24 cellular contexts compared by ENCODE assay signal in genomic region chr2:196226058-196226747, GRCh38. TPM values are rescaled to one million over a fixed set of nuclear protein-coding genes. Genes with fewer than 3 reads are reported as not detected.
DNase-seq lines count a peak whose midpoint lies in the region; ATAC-seq and TF ChIP-seq lines count a peak whose summit lies in the region.
"Had no signal": no experiment of that assay in that cellular context is flagged by ENCODE, and none has a peak within 500 bp of the region (broad histone marks: within the 10 kb centered on the region; RNA-seq: fewer than 3 reads in every experiment).

No MANE protein-coding gene starts in this region.

- no peaks in the 10 kb centered on the region for H3K27me3 Mint-ChIP-seq in activated CD4-positive, alpha-beta T cell treated with anti-CD3 and anti-CD28 coated beads, Interleukin-2, amount 10 ng/mL, durations not matched to agents 24 days and 14 days
- H3K27me3 Mint-ChIP-seq in CD8-positive, alpha-beta memory T cell: no peaks in the 10 kb centered on the region
- no peaks in the 10 kb centered on the region for H3K27me3 Mint-ChIP-seq in activated T-helper 17 cell treated with anti-CD3 and anti-CD28 coated beads, Interleukin-2, amount 50 U/mL, for 72 hours
- no peaks in the 10 kb centered on the region for H3K27me3 Mint-ChIP-seq in activated T-helper 1 cell treated with anti-CD3 and anti-CD28 coated beads, Interleukin-12 subunit alpha, Interleukin-12 subunit beta, Interleukin-2, Interleukin-4 antibody, amounts not matched to agents 30 ng/mL and 10 ng/mL and 1 ng/mL, durations not matched to agents 14 hours and 24 hours and 36 hours (ENCODE audit: insufficient read depth)
- H3K27me3 Mint-ChIP-seq: activated B cell treated with CpG ODN at 0.5 μM for 24 hours; activated naive CD4-positive, alpha-beta T cell treated with anti-CD3 and anti-CD28 coated beads, Interleukin-2, amount 10 ng/mL, durations not matched to agents 7 days and 5 days had no signal

- CTCF ChIA-PET in CD8-positive, alpha-beta memory T cell (lab: Charles Lee): interaction anchor here (1.5 to 1.6 kb wide), 3 partner anchors 12 to 50 kb away, joined by 3 to 5 read pairs (median 3); no protein-coding TSS in a partner anchor

- peak; percentile 55 for DNase-seq in activated CD4-positive, alpha-beta T cell treated with anti-CD3 and anti-CD28 coated beads, Interleukin-2, amount 10 ng/mL, durations not matched to agents 24 days and 14 days
- no peak for DNase-seq in activated CD4-positive, alpha-beta T cell treated with anti-CD3 and anti-CD28 coated beads for 1 hour
- no peak for DNase-seq in CD8-positive, alpha-beta memory T cell
- no peak for DNase-seq in OCI-M2 (lab: John Stamatoyannopoulos, UW; ENCODE audit: unreplicated experiment)
- no peak for DNase-seq in activated CD4-positive, CD25-positive, alpha-beta regulatory T cell treated with anti-CD3 and anti-CD28 coated beads, Interleukin-2, amount 50 U/mL, for 72 hours
- DNase-seq in activated T-helper 1 cell treated with anti-CD3 and anti-CD28 coated beads, Interleukin-12 subunit alpha, Interleukin-12 subunit beta, Interleukin-2, Interleukin-4 antibody, amounts not matched to agents 30 ng/mL and 10 ng/mL and 1 ng/mL, durations not matched to agents 14 hours and 24 hours and 36 hours (ENCODE audit: low spot score): no peak
- DNase-seq: 8988T; activated B cell treated with CpG ODN at 0.5 μM for 24 hours; activated naive CD4-positive, alpha-beta T cell treated with anti-CD3 and anti-CD28 coated beads, Interleukin-2, amount 10 ng/mL, durations not matched to agents 7 days and 5 days; AML-193; body of pancreas; Kasumi-1; mesendoderm; NCI-H1105; NCI-H2081; NCI-H446 treated with DMSO at 0.1 percent for 48 hours; NK-92 treated with Interleukin-12 subunit alpha and Interleukin-12 subunit beta, amount 100 ng/mL, for 24 hours; psoas muscle; stimulated activated CD4-positive, alpha-beta T cell treated with anti-CD3 and anti-CD28 coated beads, Interleukin-4, amount 100 ng/mL, for 24 hours; substantia nigra; T1000 had no signal

- peaks cover 58% of the 10 kb centered on the region for H3K4me1 Mint-ChIP-seq in activated CD4-positive, alpha-beta T cell treated with anti-CD3 and anti-CD28 coated beads, Interleukin-2, amount 10 ng/mL, durations not matched to agents 24 days and 14 days
- peaks cover 51 to 79% (median 78%) of the 10 kb centered on the region in 3 donors for H3K4me1 Mint-ChIP-seq in CD8-positive, alpha-beta memory T cell
- peaks cover 55% of the 10 kb centered on the region for H3K4me1 Mint-ChIP-seq in activated T-helper 17 cell treated with anti-CD3 and anti-CD28 coated beads, Interleukin-2, amount 50 U/mL, for 72 hours
- peaks cover 71% of the 10 kb centered on the region for H3K4me1 Mint-ChIP-seq in activated T-helper 1 cell treated with anti-CD3 and anti-CD28 coated beads, Interleukin-12 subunit alpha, Interleukin-12 subunit beta, Interleukin-2, Interleukin-4 antibody, amounts not matched to agents 30 ng/mL and 10 ng/mL and 1 ng/mL, durations not matched to agents 14 hours and 24 hours and 36 hours (ENCODE audit: low read depth)

- no peak overlapping the region for H3K4me3 ChIP-seq in CD8-positive, alpha-beta memory T cell (ENCODE audit: low read length)
- H3K4me3 ChIP-seq in neutrophil (ENCODE audit: low read depth in 1 of 2, low read length in 1 of 2): no peak overlapping the region
- H3K4me3 ChIP-seq: body of pancreas, psoas muscle, smooth muscle cell had no signal

- no peak for TF ChIP-seq CTCF in neutrophil (IDR thresholded peaks at IDR 0.05)

- no peaks in the 10 kb centered on the region for H3K36me3 ChIP-seq in CD8-positive, alpha-beta memory T cell (ENCODE audit: insufficient read depth, low read length)
- H3K36me3 ChIP-seq in neutrophil: no peaks in the 10 kb centered on the region

- intact Hi-C loops in activated CD4-positive, alpha-beta T cell treated with anti-CD3 and anti-CD28 coated beads, Interleukin-2, amount 10 ng/mL, durations not matched to agents 24 days and 14 days (cut with micrococcal nuclease): loop anchor here (1.0 kb wide), 2 partner anchors 8 to 12 kb away; no protein-coding TSS in a partner anchor
- intact Hi-C loops in activated T-helper 1 cell treated with anti-CD3 and anti-CD28 coated beads, Interleukin-12 subunit alpha, Interleukin-12 subunit beta, Interleukin-2, Interleukin-4 antibody, amounts not matched to agents 30 ng/mL and 10 ng/mL and 1 ng/mL, durations not matched to agents 14 hours and 24 hours and 36 hours (cut with micrococcal nuclease): no loop called here

- POLR2A ChIA-PET in CD8-positive, alpha-beta memory T cell (lab: Charles Lee): no interaction called here

- H3K9me3 Mint-ChIP-seq in activated CD4-positive, alpha-beta T cell treated with anti-CD3 and anti-CD28 coated beads, Interleukin-2, amount 10 ng/mL, durations not matched to agents 24 days and 14 days: peaks cover 17% of the 10 kb centered on the region
- H3K9me3 Mint-ChIP-seq in CD8-positive, alpha-beta memory T cell: no peaks in the 10 kb centered on the region
- H3K9me3 Mint-ChIP-seq in activated T-helper 17 cell treated with anti-CD3 and anti-CD28 coated beads, Interleukin-2, amount 50 U/mL, for 72 hours: peaks cover 13% of the 10 kb centered on the region
- H3K9me3 Mint-ChIP-seq in activated T-helper 1 cell treated with anti-CD3 and anti-CD28 coated beads, Interleukin-12 subunit alpha, Interleukin-12 subunit beta, Interleukin-2, Interleukin-4 antibody, amounts not matched to agents 30 ng/mL and 10 ng/mL and 1 ng/mL, durations not matched to agents 14 hours and 24 hours and 36 hours: no peaks in the 10 kb centered on the region
- H3K9me3 Mint-ChIP-seq: activated B cell treated with CpG ODN at 0.5 μM for 24 hours had no signal

- no peak for ATAC-seq in activated T-helper 17 cell treated with anti-CD3 and anti-CD28 coated beads, Interleukin-2, amount 50 U/mL, for 72 hours (replicated peaks)
- ATAC-seq: body of pancreas, psoas muscle had no signal

- H3K4me3 Mint-ChIP-seq in activated CD4-positive, alpha-beta T cell treated with anti-CD3 and anti-CD28 coated beads, Interleukin-2, amount 10 ng/mL, durations not matched to agents 24 days and 14 days: no peak overlapping the region
- peak overlapping the region in 5 of 7 donors; percentile 10 to 75 (median 26) for H3K4me3 Mint-ChIP-seq in CD8-positive, alpha-beta memory T cell
- H3K4me3 Mint-ChIP-seq in activated T-helper 17 cell treated with anti-CD3 and anti-CD28 coated beads, Interleukin-2, amount 50 U/mL, for 72 hours: peak overlapping the region; percentile 87
- no peak overlapping the region for H3K4me3 Mint-ChIP-seq in activated T-helper 1 cell treated with anti-CD3 and anti-CD28 coated beads, Interleukin-12 subunit alpha, Interleukin-12 subunit beta, Interleukin-2, Interleukin-4 antibody, amounts not matched to agents 30 ng/mL and 10 ng/mL and 1 ng/mL, durations not matched to agents 14 hours and 24 hours and 36 hours
- H3K4me3 Mint-ChIP-seq: activated B cell treated with CpG ODN at 0.5 μM for 24 hours; activated naive CD4-positive, alpha-beta T cell treated with anti-CD3 and anti-CD28 coated beads, Interleukin-2, amount 10 ng/mL, durations not matched to agents 7 days and 5 days had no signal

- H3K36me3 Mint-ChIP-seq in activated CD4-positive, alpha-beta T cell treated with anti-CD3 and anti-CD28 coated beads, Interleukin-2, amount 10 ng/mL, durations not matched to agents 24 days and 14 days (ENCODE audit: low read depth): peaks cover 3% of the 10 kb centered on the region
- peaks cover 0 to 4% (median 4%) of the 10 kb centered on the region in 3 donors for H3K36me3 Mint-ChIP-seq in CD8-positive, alpha-beta memory T cell
- no peaks in the 10 kb centered on the region for H3K36me3 Mint-ChIP-seq in activated T-helper 17 cell treated with anti-CD3 and anti-CD28 coated beads, Interleukin-2, amount 50 U/mL, for 72 hours (ENCODE audit: low read depth)
- peaks cover 7% of the 10 kb centered on the region for H3K36me3 Mint-ChIP-seq in activated T-helper 1 cell treated with anti-CD3 and anti-CD28 coated beads, Interleukin-12 subunit alpha, Interleukin-12 subunit beta, Interleukin-2, Interleukin-4 antibody, amounts not matched to agents 30 ng/mL and 10 ng/mL and 1 ng/mL, durations not matched to agents 14 hours and 24 hours and 36 hours (ENCODE audit: low read depth)

- no peaks in the 10 kb centered on the region for H3K27me3 ChIP-seq in CD8-positive, alpha-beta memory T cell (ENCODE audit: insufficient read depth, low read length, poor library complexity, severe bottlenecking)
- H3K27me3 ChIP-seq in neutrophil: no peaks in the 10 kb centered on the region
- H3K27me3 ChIP-seq: body of pancreas had no signal

- peaks cover 56% of the 10 kb centered on the region for H3K4me1 ChIP-seq in CD8-positive, alpha-beta memory T cell (ENCODE audit: insufficient read depth, low read length)
- peaks cover 20 to 34% of the 10 kb centered on the region in 2 experiments for H3K4me1 ChIP-seq in neutrophil (ENCODE audit: control insufficient read depth in 1 of 2, insufficient read depth in 1 of 2, low read depth in 1 of 2, low read length in 1 of 2)
- H3K4me1 ChIP-seq: body of pancreas, psoas muscle had no signal

- H3K27ac ChIP-seq in CD8-positive, alpha-beta memory T cell (ENCODE audit: low read depth, low read length): no peak overlapping the region
- peak overlapping the region; percentile 3 for H3K27ac ChIP-seq in neutrophil
- H3K27ac ChIP-seq: body of pancreas, psoas muscle had no signal

- no peaks in the 10 kb centered on the region for H3K9me3 ChIP-seq in CD8-positive, alpha-beta memory T cell (ENCODE audit: low read length)
- no peaks in the 10 kb centered on the region for H3K9me3 ChIP-seq in neutrophil
- H3K9me3 ChIP-seq: body of pancreas, psoas muscle had no signal

- peak overlapping the region; percentile 14 for H3K27ac Mint-ChIP-seq in activated CD4-positive, alpha-beta T cell treated with anti-CD3 and anti-CD28 coated beads, Interleukin-2, amount 10 ng/mL, durations not matched to agents 24 days and 14 days
- peak overlapping the region in 7 of 8 donors; percentile 1 to 90 (median 62) for H3K27ac Mint-ChIP-seq in CD8-positive, alpha-beta memory T cell
- peak overlapping the region; percentile 98 for H3K27ac Mint-ChIP-seq in activated T-helper 17 cell treated with anti-CD3 and anti-CD28 coated beads, Interleukin-2, amount 50 U/mL, for 72 hours
- H3K27ac Mint-ChIP-seq in activated T-helper 1 cell treated with anti-CD3 and anti-CD28 coated beads, Interleukin-12 subunit alpha, Interleukin-12 subunit beta, Interleukin-2, Interleukin-4 antibody, amounts not matched to agents 30 ng/mL and 10 ng/mL and 1 ng/mL, durations not matched to agents 14 hours and 24 hours and 36 hours: no peak overlapping the region
- H3K27ac Mint-ChIP-seq: activated B cell treated with CpG ODN at 0.5 μM for 24 hours; activated naive CD4-positive, alpha-beta T cell treated with anti-CD3 and anti-CD28 coated beads, Interleukin-2, amount 10 ng/mL, durations not matched to agents 7 days and 5 days had no signal

RNA-seq across cellular contexts. Expression of gene STK17B, which starts 54.8 kb away (rescaled TPM):
- total RNA-seq in activated CD4-positive, alpha-beta T cell treated with anti-CD3 and anti-CD28 coated beads, Interleukin-2, amount 10 ng/mL, durations not matched to agents 24 days and 14 days: 129 and 131 TPM in 2 replicates
- total RNA-seq in CD8-positive, alpha-beta memory T cell: 100 to 1,000 TPM; 121 to 130 TPM
- polyA plus RNA-seq in CD8-positive, alpha-beta memory T cell: 54.6 TPM
- total RNA-seq in activated T-helper 17 cell treated with anti-CD3 and anti-CD28 coated beads, Interleukin-2, amount 50 U/mL, for 72 hours: 100 to 1,000 TPM; 168 to 190 TPM
- 148 and 164 TPM in 2 replicates for total RNA-seq in activated T-helper 1 cell treated with anti-CD3 and anti-CD28 coated beads, Interleukin-12 subunit alpha, Interleukin-12 subunit beta, Interleukin-2, Interleukin-4 antibody, amounts not matched to agents 30 ng/mL and 10 ng/mL and 1 ng/mL, durations not matched to agents 14 hours and 24 hours and 36 hours

Comparison
In these comparisons a context has a peak if more than half of its experiments do, and no peak if none do; other contexts are left out.
1. H3K4me3 Mint-ChIP-seq: peak in CD8-positive, alpha-beta memory T cell (5 of 7) and activated T-helper 17 cell treated with anti-CD3 and anti-CD28 coated beads, Interleukin-2, amount 50 U/mL, for 72 hours (single experiment); none in activated CD4-positive, alpha-beta T cell treated with anti-CD3 and anti-CD28 coated beads, Interleukin-2, amount 10 ng/mL, durations not matched to agents 24 days and 14 days (single experiment) and activated T-helper 1 cell treated with anti-CD3 and anti-CD28 coated beads, Interleukin-12 subunit alpha, Interleukin-12 subunit beta, Interleukin-2, Interleukin-4 antibody, amounts not matched to agents 30 ng/mL and 10 ng/mL and 1 ng/mL, durations not matched to agents 14 hours and 24 hours and 36 hours (single experiment).